Comparison of ENCODE assay signal across 1 cellular context in genomic region chr17:57480438-57481196, GRCh38.
A peak's percentile ranks its signal among the peaks of the same experiment; 100 is the strongest.
TF ChIP-seq lines count a peak whose summit lies in the region.

No MANE protein-coding gene starts in this region.

TF ChIP-seq in K562, 482 proteins besides CTCF, POLR2A, EP300 and RAD21 (continued from another document and continues in another):
- TF ChIP-seq, protein P1, sequence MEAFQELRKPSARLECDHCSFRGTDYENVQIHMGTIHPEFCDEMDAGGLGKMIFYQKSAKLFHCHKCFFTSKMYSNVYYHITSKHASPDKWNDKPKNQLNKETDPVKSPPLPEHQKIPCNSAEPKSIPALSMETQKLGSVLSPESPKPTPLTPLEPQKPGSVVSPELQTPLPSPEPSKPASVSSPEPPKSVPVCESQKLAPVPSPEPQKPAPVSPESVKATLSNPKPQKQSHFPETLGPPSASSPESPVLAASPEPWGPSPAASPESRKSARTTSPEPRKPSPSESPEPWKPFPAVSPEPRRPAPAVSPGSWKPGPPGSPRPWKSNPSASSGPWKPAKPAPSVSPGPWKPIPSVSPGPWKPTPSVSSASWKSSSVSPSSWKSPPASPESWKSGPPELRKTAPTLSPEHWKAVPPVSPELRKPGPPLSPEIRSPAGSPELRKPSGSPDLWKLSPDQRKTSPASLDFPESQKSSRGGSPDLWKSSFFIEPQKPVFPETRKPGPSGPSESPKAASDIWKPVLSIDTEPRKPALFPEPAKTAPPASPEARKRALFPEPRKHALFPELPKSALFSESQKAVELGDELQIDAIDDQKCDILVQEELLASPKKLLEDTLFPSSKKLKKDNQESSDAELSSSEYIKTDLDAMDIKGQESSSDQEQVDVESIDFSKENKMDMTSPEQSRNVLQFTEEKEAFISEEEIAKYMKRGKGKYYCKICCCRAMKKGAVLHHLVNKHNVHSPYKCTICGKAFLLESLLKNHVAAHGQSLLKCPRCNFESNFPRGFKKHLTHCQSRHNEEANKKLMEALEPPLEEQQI (IDR thresholded peaks at IDR 0.05) = no peak
- no peak for TF ChIP-seq SMAD1 (IDR thresholded peaks at IDR 0.05; ENCODE audit: low read depth, low read length, partially characterized antibody)
- no peak for TF ChIP-seq TCF3 (CRISPR knock-in tag; IDR thresholded peaks at IDR 0.05)
- TF ChIP-seq, protein P2, sequence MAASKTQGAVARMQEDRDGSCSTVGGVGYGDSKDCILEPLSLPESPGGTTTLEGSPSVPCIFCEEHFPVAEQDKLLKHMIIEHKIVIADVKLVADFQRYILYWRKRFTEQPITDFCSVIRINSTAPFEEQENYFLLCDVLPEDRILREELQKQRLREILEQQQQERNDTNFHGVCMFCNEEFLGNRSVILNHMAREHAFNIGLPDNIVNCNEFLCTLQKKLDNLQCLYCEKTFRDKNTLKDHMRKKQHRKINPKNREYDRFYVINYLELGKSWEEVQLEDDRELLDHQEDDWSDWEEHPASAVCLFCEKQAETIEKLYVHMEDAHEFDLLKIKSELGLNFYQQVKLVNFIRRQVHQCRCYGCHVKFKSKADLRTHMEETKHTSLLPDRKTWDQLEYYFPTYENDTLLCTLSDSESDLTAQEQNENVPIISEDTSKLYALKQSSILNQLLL (CRISPR knock-in tag; IDR thresholded peaks at IDR 0.05; ENCODE audit: borderline replicate concordance) = no peak
- TF ChIP-seq ZNF175 (CRISPR knock-in tag; IDR thresholded peaks at IDR 0.05; ENCODE audit: low read depth) = 0 out of 2 replicates have a peak, but pooled peaks have one; percentile 27
- TF ChIP-seq, protein P3, sequence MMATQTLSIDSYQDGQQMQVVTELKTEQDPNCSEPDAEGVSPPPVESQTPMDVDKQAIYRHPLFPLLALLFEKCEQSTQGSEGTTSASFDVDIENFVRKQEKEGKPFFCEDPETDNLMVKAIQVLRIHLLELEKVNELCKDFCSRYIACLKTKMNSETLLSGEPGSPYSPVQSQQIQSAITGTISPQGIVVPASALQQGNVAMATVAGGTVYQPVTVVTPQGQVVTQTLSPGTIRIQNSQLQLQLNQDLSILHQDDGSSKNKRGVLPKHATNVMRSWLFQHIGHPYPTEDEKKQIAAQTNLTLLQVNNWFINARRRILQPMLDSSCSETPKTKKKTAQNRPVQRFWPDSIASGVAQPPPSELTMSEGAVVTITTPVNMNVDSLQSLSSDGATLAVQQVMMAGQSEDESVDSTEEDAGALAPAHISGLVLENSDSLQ (IDR thresholded peaks at IDR 0.05) = no peak
- TF ChIP-seq ZNF184 (CRISPR knock-in tag; IDR thresholded peaks at IDR 0.05) = no peak
- no peak for TF ChIP-seq ZNF780A (CRISPR knock-in tag; IDR thresholded peaks at IDR 0.05)
- TF ChIP-seq CSDE1 (IDR thresholded peaks at IDR 0.05) = no peak
- TF ChIP-seq ZBTB11 (CRISPR knock-in tag; IDR thresholded peaks at IDR 0.05) = no peak
- TF ChIP-seq ARID1B (IDR thresholded peaks at IDR 0.05) = peak; percentile 56
- no peak for TF ChIP-seq ZNF695 (CRISPR knock-in tag; IDR thresholded peaks at IDR 0.05)
- TF ChIP-seq JUND (IDR thresholded peaks at IDR 0.05; ENCODE audit: borderline replicate concordance, low read depth, low read length) = peak; percentile 81
- peak; percentile 73; the same call in 2 of the 3 replicates for TF ChIP-seq JUND (tag; IDR thresholded peaks at IDR 0.05; ENCODE audit: borderline replicate concordance, low read depth, low read length)
- no peak for TF ChIP-seq ETS2 (tag; IDR thresholded peaks at IDR 0.05; ENCODE audit: borderline replicate concordance, poor library complexity, severe bottlenecking)
- TF ChIP-seq, protein P4, sequence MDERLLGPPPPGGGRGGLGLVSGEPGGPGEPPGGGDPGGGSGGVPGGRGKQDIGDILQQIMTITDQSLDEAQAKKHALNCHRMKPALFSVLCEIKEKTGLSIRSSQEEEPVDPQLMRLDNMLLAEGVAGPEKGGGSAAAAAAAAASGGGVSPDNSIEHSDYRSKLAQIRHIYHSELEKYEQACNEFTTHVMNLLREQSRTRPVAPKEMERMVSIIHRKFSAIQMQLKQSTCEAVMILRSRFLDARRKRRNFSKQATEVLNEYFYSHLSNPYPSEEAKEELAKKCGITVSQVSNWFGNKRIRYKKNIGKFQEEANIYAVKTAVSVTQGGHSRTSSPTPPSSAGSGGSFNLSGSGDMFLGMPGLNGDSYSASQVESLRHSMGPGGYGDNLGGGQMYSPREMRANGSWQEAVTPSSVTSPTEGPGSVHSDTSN (CRISPR knock-in tag; IDR thresholded peaks at IDR 0.05; ENCODE audit: low read depth) = no peak
- TF ChIP-seq, protein P4 (tag; conservative IDR thresholded peaks at IDR 0.05; ENCODE audit: low read depth) = no peak
- peak; percentile 77; the same call in 1 of the 2 replicates for TF ChIP-seq SMARCE1 (IDR thresholded peaks at IDR 0.05)
- TF ChIP-seq ZNF76 (CRISPR knock-in tag; IDR thresholded peaks at IDR 0.05; ENCODE audit: borderline replicate concordance) = no peak
- TF ChIP-seq PHTF2 (CRISPR knock-in tag; IDR thresholded peaks at IDR 0.05) = no peak
- TF ChIP-seq ZNF583 (CRISPR knock-in tag; IDR thresholded peaks at IDR 0.05) = no peak
- TF ChIP-seq, protein P5, sequence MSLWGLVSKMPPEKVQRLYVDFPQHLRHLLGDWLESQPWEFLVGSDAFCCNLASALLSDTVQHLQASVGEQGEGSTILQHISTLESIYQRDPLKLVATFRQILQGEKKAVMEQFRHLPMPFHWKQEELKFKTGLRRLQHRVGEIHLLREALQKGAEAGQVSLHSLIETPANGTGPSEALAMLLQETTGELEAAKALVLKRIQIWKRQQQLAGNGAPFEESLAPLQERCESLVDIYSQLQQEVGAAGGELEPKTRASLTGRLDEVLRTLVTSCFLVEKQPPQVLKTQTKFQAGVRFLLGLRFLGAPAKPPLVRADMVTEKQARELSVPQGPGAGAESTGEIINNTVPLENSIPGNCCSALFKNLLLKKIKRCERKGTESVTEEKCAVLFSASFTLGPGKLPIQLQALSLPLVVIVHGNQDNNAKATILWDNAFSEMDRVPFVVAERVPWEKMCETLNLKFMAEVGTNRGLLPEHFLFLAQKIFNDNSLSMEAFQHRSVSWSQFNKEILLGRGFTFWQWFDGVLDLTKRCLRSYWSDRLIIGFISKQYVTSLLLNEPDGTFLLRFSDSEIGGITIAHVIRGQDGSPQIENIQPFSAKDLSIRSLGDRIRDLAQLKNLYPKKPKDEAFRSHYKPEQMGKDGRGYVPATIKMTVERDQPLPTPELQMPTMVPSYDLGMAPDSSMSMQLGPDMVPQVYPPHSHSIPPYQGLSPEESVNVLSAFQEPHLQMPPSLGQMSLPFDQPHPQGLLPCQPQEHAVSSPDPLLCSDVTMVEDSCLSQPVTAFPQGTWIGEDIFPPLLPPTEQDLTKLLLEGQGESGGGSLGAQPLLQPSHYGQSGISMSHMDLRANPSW (CRISPR knock-in tag; IDR thresholded peaks at IDR 0.05) = no peak
- TF ChIP-seq, protein P6, sequence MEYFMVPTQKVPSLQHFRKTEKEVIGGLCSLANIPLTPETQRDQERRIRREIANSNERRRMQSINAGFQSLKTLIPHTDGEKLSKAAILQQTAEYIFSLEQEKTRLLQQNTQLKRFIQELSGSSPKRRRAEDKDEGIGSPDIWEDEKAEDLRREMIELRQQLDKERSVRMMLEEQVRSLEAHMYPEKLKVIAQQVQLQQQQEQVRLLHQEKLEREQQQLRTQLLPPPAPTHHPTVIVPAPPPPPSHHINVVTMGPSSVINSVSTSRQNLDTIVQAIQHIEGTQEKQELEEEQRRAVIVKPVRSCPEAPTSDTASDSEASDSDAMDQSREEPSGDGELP (CRISPR knock-in tag; IDR thresholded peaks at IDR 0.05; ENCODE audit: borderline replicate concordance) = no peak
- no peak for TF ChIP-seq DACH1 (IDR thresholded peaks at IDR 0.05; ENCODE audit: partially characterized antibody)
- peak; percentile 69; the same call in 1 of the 2 replicates for TF ChIP-seq ZNF589 (CRISPR knock-in tag; IDR thresholded peaks at IDR 0.05; ENCODE audit: low read depth)
- TF ChIP-seq, protein P7, sequence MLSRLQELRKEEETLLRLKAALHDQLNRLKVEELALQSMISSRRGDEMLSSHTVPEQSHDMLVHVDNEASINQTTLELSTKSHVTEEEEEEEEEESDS (CRISPR knock-in tag; IDR thresholded peaks at IDR 0.05) = no peak
- TF ChIP-seq ZNF77 (CRISPR knock-in tag; IDR thresholded peaks at IDR 0.05) = no peak
- no peak for TF ChIP-seq STAT5A (IDR thresholded peaks at IDR 0.05; ENCODE audit: borderline replicate concordance, low read length)
- TF ChIP-seq ZNF449 (CRISPR knock-in tag; IDR thresholded peaks at IDR 0.05) = no peak
- TF ChIP-seq ETV5 (CRISPR knock-in tag; IDR thresholded peaks at IDR 0.05; ENCODE audit: low read depth) = no peak
- no peak for TF ChIP-seq ADNP (tag; IDR thresholded peaks at IDR 0.05)
- peak; percentile 76 for TF ChIP-seq DPF2 (IDR thresholded peaks at IDR 0.05)
- 0 out of 2 replicates have a peak, but pooled peaks have one; percentile 27 for TF ChIP-seq MTA1 (IDR thresholded peaks at IDR 0.05; ENCODE audit: borderline replicate concordance)
- TF ChIP-seq ZNF436 (CRISPR knock-in tag; IDR thresholded peaks at IDR 0.05) = no peak
- no peak for TF ChIP-seq TBP (optimal IDR thresholded peaks at IDR 0.05; ENCODE audit: low read depth, low read length)
- TF ChIP-seq POLR2AphosphoS2 (IDR thresholded peaks at IDR 0.05; ENCODE audit: low read length) = no peak
- no peak for TF ChIP-seq SIN3B (IDR thresholded peaks at IDR 0.05; ENCODE audit: low read depth)
- no peak for TF ChIP-seq POLR2AphosphoS5 (IDR thresholded peaks at IDR 0.05; ENCODE audit: control insufficient read depth, insufficient read depth, low read depth, low read length)
- no peak for TF ChIP-seq YBX1 (IDR thresholded peaks at IDR 0.05)
- TF ChIP-seq NCOA4 (IDR thresholded peaks at IDR 0.05; ENCODE audit: partially characterized antibody) = no peak
- TF ChIP-seq MECOM (CRISPR knock-in tag; IDR thresholded peaks at IDR 0.05) = no peak
- TF ChIP-seq ZNF778 (CRISPR knock-in tag; IDR thresholded peaks at IDR 0.05) = no peak
- TF ChIP-seq CHCHD3 (CRISPR knock-in tag; IDR thresholded peaks at IDR 0.05) = no peak
- TF ChIP-seq BRF1 (IDR thresholded peaks at IDR 0.05; ENCODE audit: borderline replicate concordance, extremely low read depth, insufficient read length) = no peak
- no peak for TF ChIP-seq ZC3H11A (IDR thresholded peaks at IDR 0.05; ENCODE audit: low read depth, low read length)
- TF ChIP-seq LEF1 (IDR thresholded peaks at IDR 0.05) = no peak
- TF ChIP-seq HMG20B (CRISPR knock-in tag; IDR thresholded peaks at IDR 0.05) = no peak
- no peak for TF ChIP-seq KAT8 (IDR thresholded peaks at IDR 0.05; ENCODE audit: low read depth)
- no peak for TF ChIP-seq HDAC3 (IDR thresholded peaks at IDR 0.05; ENCODE audit: borderline replicate concordance, partially characterized antibody)
- TF ChIP-seq COPS2 (conservative IDR thresholded peaks at IDR 0.05) = no peak
- no peak for TF ChIP-seq MEF2A (IDR thresholded peaks at IDR 0.05; ENCODE audit: control insufficient read depth, low read depth, low read length)
- TF ChIP-seq, protein P8, sequence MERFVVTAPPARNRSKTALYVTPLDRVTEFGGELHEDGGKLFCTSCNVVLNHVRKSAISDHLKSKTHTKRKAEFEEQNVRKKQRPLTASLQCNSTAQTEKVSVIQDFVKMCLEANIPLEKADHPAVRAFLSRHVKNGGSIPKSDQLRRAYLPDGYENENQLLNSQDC (CRISPR knock-in tag; IDR thresholded peaks at IDR 0.05) = no peak
- TF ChIP-seq ETV6 (IDR thresholded peaks at IDR 0.05; ENCODE audit: borderline replicate concordance in 1 of 2, low read depth in 2 of 2, low read length in 1 of 2) = no peak
- no peak for TF ChIP-seq ETV6 (CRISPR knock-in tag; IDR thresholded peaks at IDR 0.05; ENCODE audit: borderline replicate concordance)
- TF ChIP-seq BACH1 (tag; IDR thresholded peaks at IDR 0.05) = no peak
- no peak for TF ChIP-seq USF2 (CRISPR knock-in tag; IDR thresholded peaks at IDR 0.05)
- TF ChIP-seq MCM2 (IDR thresholded peaks at IDR 0.05; ENCODE audit: low read depth) = no peak
